9 cellular contexts compared by ENCODE assay signal in the genomic region with DNA sequence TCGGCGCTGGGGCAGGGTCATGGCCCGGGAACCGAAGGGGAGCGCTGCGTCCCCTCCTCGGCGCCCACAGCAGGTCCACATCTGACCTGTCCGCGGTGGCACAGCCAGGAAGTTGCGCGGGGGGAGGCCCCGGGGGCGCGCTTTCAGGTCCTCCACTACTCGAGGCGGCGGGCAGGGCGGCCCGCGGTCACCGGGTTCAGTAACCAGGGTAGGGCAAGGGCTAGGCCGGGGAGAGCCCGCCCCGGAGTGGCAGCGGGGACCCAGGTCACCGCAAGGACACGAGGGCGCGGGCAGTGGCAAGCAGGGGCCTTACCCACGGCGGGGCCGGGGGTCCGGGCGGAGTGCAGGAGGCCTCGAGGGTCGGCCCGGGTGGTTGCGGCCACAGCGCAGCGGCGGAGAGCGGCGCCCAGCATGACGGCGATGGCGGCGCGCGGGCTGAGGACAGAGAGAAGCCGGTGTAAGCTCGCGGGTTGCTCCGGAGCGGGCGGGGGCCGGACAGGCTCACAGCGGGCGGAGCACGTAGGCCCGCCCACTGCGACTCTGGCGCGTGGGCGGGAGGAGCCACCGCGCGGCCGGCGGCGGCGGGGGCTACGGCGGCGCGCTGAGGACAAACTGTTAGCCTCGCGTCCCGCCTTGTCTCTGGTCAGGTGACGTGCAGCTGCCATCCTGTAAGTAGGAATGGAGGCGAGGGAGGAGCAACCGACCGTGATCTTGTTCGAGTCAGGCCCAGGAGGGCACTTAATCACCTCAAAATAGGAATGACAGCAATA. TPM values are rescaled to one million over a fixed set of nuclear protein-coding genes. Genes with fewer than 3 reads are reported as not detected.
DNase-seq lines count a peak whose midpoint lies in the region; ATAC-seq, FAIRE-seq and TF ChIP-seq lines count a peak whose summit lies in the region.
"Had no signal": no experiment of that assay in that cellular context is flagged by ENCODE, and none has a peak within 500 bp of the region (broad histone marks: within the 10 kb centered on the region; RNA-seq: fewer than 3 reads in every experiment).

COX5A (minus strand) TSS at position 472 of the 770 bp plus-strand sequence; CDS start at position 413, 59 bp downstream.

- TF ChIP-seq CTCF in kidney (IDR thresholded peaks at IDR 0.05; ENCODE audit: borderline replicate concordance, extremely low read depth, insufficient read depth) = peak; percentile 2

- peak within 1 kb of the TSS; percentile 12 to 95 for H3K9ac ChIP-seq in kidney (ENCODE audit: low read length in 2 of 2)

- intact Hi-C loops in kidney (cut with DNase I) = no loop called here

- H3K36me3 ChIP-seq in kidney (ENCODE audit: control insufficient read depth in 1 of 2, insufficient read depth in 2 of 2, low read length in 2 of 2) = no peaks in the 10 kb centered on the region

- peaks cover 3 to 6% of the 10 kb centered on the region in 2 donors for H3K4me1 ChIP-seq in kidney (ENCODE audit: control insufficient read depth in 1 of 2, insufficient read depth in 1 of 2, low read depth in 1 of 2, low read length in 2 of 2)

- peak within 1 kb of the TSS; percentile 97 to 99 for H3K27ac ChIP-seq in kidney (ENCODE audit: low read depth in 2 of 2, low read length in 2 of 2)

- no peak for FAIRE-seq in kidney (lab: Jason Lieb, UNC)
- FAIRE-seq: colon had no signal

- peak; percentile 64 for ATAC-seq in HG03378 (IDR thresholded peaks at IDR 0.05; ENCODE audit: unreplicated experiment)

- no peaks in the 10 kb centered on the region for H3K9me3 ChIP-seq in kidney (ENCODE audit: control insufficient read depth in 1 of 2, low read length in 2 of 2)

- TF ChIP-seq POLR2A in GM19099 (IDR thresholded peaks at IDR 0.05; ENCODE audit: extremely low read depth, insufficient read length, low read depth) = peak; percentile 93

- DNase-seq in AG20443 (ENCODE audit: low spot score) = peak; percentile 98
- DNase-seq in NCI-H446 (lab: John Stamatoyannopoulos, UW) = peak; percentile 81 to 95
- peak; percentile 92 for DNase-seq in activated CD4-positive, CD25-positive, alpha-beta regulatory T cell treated with anti-CD3 and anti-CD28 coated beads, Interleukin-2, amount 50 U/mL, for 72 hours
- DNase-seq in cerebellar cortex (ENCODE audit: low spot score) = peak; percentile 95
- DNase-seq in kidney = peak; percentile 98
- DNase-seq in stimulated activated CD4-positive, alpha-beta T cell treated with anti-CD3 and anti-CD28 coated beads, Interleukin-15, amount 100 ng/mL, for 1 hour (ENCODE audit: low read depth in 1 of 2, low spot score in 1 of 2) = peak; percentile 83 to 85

- peak within 1 kb of the TSS; percentile 63 to 94 for H3K4me3 ChIP-seq in kidney (ENCODE audit: low read length in 2 of 2)

RNA-seq across cellular contexts. Expression of gene COX5A, which starts in this region (rescaled TPM):
- total RNA-seq in kidney = 150 TPM
- 701 TPM for polyA plus RNA-seq in kidney (ENCODE audit: insufficient read depth, low read depth, low replicate concordance)

Comparison
In these comparisons a context has a peak if more than half of its experiments do, and no peak if none do; other contexts are left out.
1. Peak in every context shown above with its lines: DNase-seq, ATAC-seq, H3K4me3 ChIP-seq and H3K27ac ChIP-seq.